Comparison of ENCODE assay signal across 23 cellular contexts in the genomic region with DNA sequence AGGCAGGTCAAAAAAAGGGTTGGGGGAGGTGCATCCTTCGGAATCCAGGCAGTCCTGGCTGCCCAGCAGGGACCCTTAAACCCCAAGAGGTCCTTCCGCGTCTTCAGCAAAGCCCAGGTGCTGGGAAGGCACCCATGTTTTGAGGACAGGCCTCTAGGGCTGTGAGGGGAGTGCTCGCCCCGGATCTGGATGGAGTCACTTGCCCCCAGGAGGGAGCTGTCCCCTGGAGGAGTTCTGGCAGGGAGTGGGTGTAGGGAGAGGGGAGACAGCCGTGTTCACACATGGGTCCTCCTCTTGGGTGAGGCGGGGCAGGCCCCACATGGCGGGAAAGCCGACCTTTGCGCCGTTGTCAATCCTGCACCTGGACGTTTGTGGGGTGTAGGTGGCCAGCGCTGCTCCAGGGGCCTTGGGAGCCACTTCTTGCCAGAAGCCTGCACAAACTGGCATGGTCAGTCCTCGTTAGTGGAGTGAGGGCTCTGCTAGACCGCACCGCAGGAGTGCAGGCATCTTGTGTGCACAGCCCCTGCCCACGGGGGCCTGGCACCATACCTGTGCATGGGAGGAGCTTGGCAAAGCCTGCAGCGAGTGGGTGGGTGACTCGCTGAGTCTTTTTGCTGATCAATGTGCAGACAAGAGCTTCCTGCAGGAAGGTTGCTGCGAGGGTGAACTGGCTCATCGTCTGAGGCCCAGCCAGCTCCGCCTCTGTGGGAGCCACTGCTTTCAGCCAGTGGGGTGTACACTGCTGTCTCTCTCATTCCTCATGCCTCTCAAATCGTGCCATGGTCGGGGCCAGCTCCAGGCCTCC. TPM values are rescaled to one million over a fixed set of nuclear protein-coding genes. Genes with fewer than 3 reads are reported as not detected.
A peak's percentile ranks its signal among the peaks of the same experiment; 100 is the strongest.
DNase-seq lines count a peak whose midpoint lies in the region; ATAC-seq and TF ChIP-seq lines count a peak whose summit lies in the region.
"Had no signal": no experiment of that assay in that cellular context is flagged by ENCODE, and none has a peak within 500 bp of the region (broad histone marks: within the 10 kb centered on the region; RNA-seq: fewer than 3 reads in every experiment).

No MANE protein-coding gene starts in this region.

- POLR2A ChIA-PET in RWPE1 (lab: Yijun Ruan, JAX; ENCODE audit: low non-redundant PET), result no interaction called here

- H3K4me3 Mint-ChIP-seq in activated T-cell treated with anti-CD3 and anti-CD28 coated beads, Interleukin-2, amount 50 U/mL, for 24 hours, result no peak overlapping the region
- H3K4me3 Mint-ChIP-seq in endodermal cell, result no peak overlapping the region
- no peak overlapping the region for H3K4me3 Mint-ChIP-seq in stimulated activated effector memory CD8-positive, alpha-beta T cell treated with anti-CD3 and anti-CD28 coated beads, Interleukin-12 subunit alpha, Interleukin-12 subunit beta, amount 100 ng/mL, for 72 hours
- H3K4me3 Mint-ChIP-seq: activated CD8-positive, alpha-beta memory T cell treated with anti-CD3 and anti-CD28 coated beads, Interleukin-2, amount 10 ng/mL, durations not matched to agents 7 days and 5 days; activated naive CD8-positive, alpha-beta T cell treated with anti-CD3 and anti-CD28 coated beads, Interleukin-2, amount 50 U/mL, for 24 hours had no signal

- H3K9ac ChIP-seq in endodermal cell (ENCODE audit: extremely low read depth, low read length, poor library complexity, severe bottlenecking), result no peak overlapping the region

- WGBS in endodermal cell (ENCODE audit: insufficient coverage in 1 of 2, insufficient read length in 1 of 2), 2 experiments, result 94 to 96% methylated on average over 17 to 24 of the region's 24 CpGs

- no peaks in the 10 kb centered on the region for H3K9me3 ChIP-seq in endodermal cell (ENCODE audit: control insufficient read depth, low read length)
- H3K9me3 ChIP-seq: A549, stomach, upper lobe of left lung had no signal

- H3K27ac ChIP-seq in RWPE1 (peak overlapping the region; percentile 21), endodermal cell (ENCODE audit: low read depth, low read length) (no peak overlapping the region)
- H3K27ac ChIP-seq: A549, brain microvascular endothelial cell, coronary artery, stomach, upper lobe of left lung had no signal

- H3K27ac Mint-ChIP-seq in activated T-cell treated with anti-CD3 and anti-CD28 coated beads, Interleukin-2, amount 50 U/mL, for 24 hours, result peak overlapping the region; percentile 47
- no peak overlapping the region for H3K27ac Mint-ChIP-seq in endodermal cell
- peak overlapping the region; percentile 43 for H3K27ac Mint-ChIP-seq in stimulated activated effector memory CD8-positive, alpha-beta T cell treated with anti-CD3 and anti-CD28 coated beads, Interleukin-12 subunit alpha, Interleukin-12 subunit beta, amount 100 ng/mL, for 72 hours
- H3K27ac Mint-ChIP-seq: activated CD8-positive, alpha-beta memory T cell treated with anti-CD3 and anti-CD28 coated beads, Interleukin-2, amount 10 ng/mL, durations not matched to agents 7 days and 5 days; activated naive CD8-positive, alpha-beta T cell treated with anti-CD3 and anti-CD28 coated beads, Interleukin-2, amount 50 U/mL, for 24 hours had no signal

- H3K4me1 Mint-ChIP-seq in activated T-cell treated with anti-CD3 and anti-CD28 coated beads, Interleukin-2, amount 50 U/mL, for 24 hours (ENCODE audit: low read depth), result peaks cover 8% of the 10 kb centered on the region
- no peaks in the 10 kb centered on the region for H3K4me1 Mint-ChIP-seq in endodermal cell
- peaks cover 7% of the 10 kb centered on the region for H3K4me1 Mint-ChIP-seq in stimulated activated effector memory CD8-positive, alpha-beta T cell treated with anti-CD3 and anti-CD28 coated beads, Interleukin-12 subunit alpha, Interleukin-12 subunit beta, amount 100 ng/mL, for 72 hours
- H3K4me1 Mint-ChIP-seq: activated CD8-positive, alpha-beta memory T cell treated with anti-CD3 and anti-CD28 coated beads, Interleukin-2, amount 10 ng/mL, durations not matched to agents 7 days and 5 days had no signal

- no peak overlapping the region for H3K4me3 ChIP-seq in endodermal cell (ENCODE audit: low read length)
- H3K4me3 ChIP-seq: A549, coronary artery, stomach, upper lobe of left lung had no signal

- CTCF ChIA-PET in RWPE1 (lab: Yijun Ruan, JAX), result no interaction called here

- no peaks in the 10 kb centered on the region for H3K27me3 ChIP-seq in endodermal cell (ENCODE audit: control insufficient read depth, insufficient read depth, low read length, poor library complexity, severe bottlenecking)
- H3K27me3 ChIP-seq: brain microvascular endothelial cell, stomach, upper lobe of left lung had no signal

- DNase-seq in activated T-cell treated with anti-CD3 and anti-CD28 coated beads, Interleukin-2, amount 50 U/mL, for 24 hours, result no peak
- DNase-seq in activated T-cell treated with anti-CD3 and anti-CD28 coated beads, Interleukin-2, amount 50 U/mL, for 1 hour, result no peak
- no peak for DNase-seq in RWPE1 (ENCODE audit: low spot score)
- peak; percentile 32 for DNase-seq in endodermal cell
- no peak for DNase-seq in stimulated activated effector memory CD8-positive, alpha-beta T cell treated with anti-CD3 and anti-CD28 coated beads, Interleukin-12 subunit alpha, Interleukin-12 subunit beta, amount 100 ng/mL, for 72 hours (ENCODE audit: low spot score in 2 of 2)
- no peak for DNase-seq in NCI-H510A (lab: John Stamatoyannopoulos, UW)
- no peak for DNase-seq in amniotic stem cell (lab: John Stamatoyannopoulos, UW)
- DNase-seq: activated CD4-positive, CD25-positive, alpha-beta regulatory T cell treated with anti-CD3 and anti-CD28 coated beads, Interleukin-2, amount 50 U/mL, for 72 hours; activated CD8-positive, alpha-beta memory T cell treated with anti-CD3 and anti-CD28 coated beads, Interleukin-2, amount 10 ng/mL, durations not matched to agents 7 days and 5 days; activated effector memory CD4-positive, alpha-beta T cell treated with anti-CD3 and anti-CD28 coated beads, Interleukin-2, amount 50 U/mL, for 16 hours; activated naive CD8-positive, alpha-beta T cell treated with anti-CD3 and anti-CD28 coated beads, Interleukin-2, amount 50 U/mL, for 24 hours; brain microvascular endothelial cell; IMR-90; mesendoderm; NCI-H524; stomach; T1000; upper lobe of left lung had no signal

- TF ChIP-seq CTCF in RWPE1 (conservative IDR thresholded peaks at IDR 0.05; ENCODE audit: low read depth), result no peak
- no peak for TF ChIP-seq CTCF in endodermal cell (conservative IDR thresholded peaks at IDR 0.05)

- H3K9me3 Mint-ChIP-seq in activated T-cell treated with anti-CD3 and anti-CD28 coated beads, Interleukin-2, amount 50 U/mL, for 24 hours, result no peaks in the 10 kb centered on the region
- peaks cover 17% of the 10 kb centered on the region for H3K9me3 Mint-ChIP-seq in endodermal cell
- H3K9me3 Mint-ChIP-seq in stimulated activated effector memory CD8-positive, alpha-beta T cell treated with anti-CD3 and anti-CD28 coated beads, Interleukin-12 subunit alpha, Interleukin-12 subunit beta, amount 100 ng/mL, for 72 hours, result no peaks in the 10 kb centered on the region
- H3K9me3 Mint-ChIP-seq: activated naive CD8-positive, alpha-beta T cell treated with anti-CD3 and anti-CD28 coated beads, Interleukin-2, amount 50 U/mL, for 24 hours had no signal

- H3K27me3 Mint-ChIP-seq in activated T-cell treated with anti-CD3 and anti-CD28 coated beads, Interleukin-2, amount 50 U/mL, for 24 hours, result no peaks in the 10 kb centered on the region
- no peaks in the 10 kb centered on the region for H3K27me3 Mint-ChIP-seq in endodermal cell (ENCODE audit: insufficient read depth)
- H3K27me3 Mint-ChIP-seq: activated CD8-positive, alpha-beta memory T cell treated with anti-CD3 and anti-CD28 coated beads, Interleukin-2, amount 10 ng/mL, durations not matched to agents 7 days and 5 days; activated naive CD8-positive, alpha-beta T cell treated with anti-CD3 and anti-CD28 coated beads, Interleukin-2, amount 50 U/mL, for 24 hours had no signal

- H3K36me3 Mint-ChIP-seq in activated T-cell treated with anti-CD3 and anti-CD28 coated beads, Interleukin-2, amount 50 U/mL, for 24 hours (ENCODE audit: low read depth), result peaks cover 70% of the 10 kb centered on the region
- peaks cover 46% of the 10 kb centered on the region for H3K36me3 Mint-ChIP-seq in endodermal cell (ENCODE audit: low read depth)
- peaks cover 63% of the 10 kb centered on the region for H3K36me3 Mint-ChIP-seq in stimulated activated effector memory CD8-positive, alpha-beta T cell treated with anti-CD3 and anti-CD28 coated beads, Interleukin-12 subunit alpha, Interleukin-12 subunit beta, amount 100 ng/mL, for 72 hours

- no peak for ATAC-seq in stimulated activated effector memory CD8-positive, alpha-beta T cell treated with anti-CD3 and anti-CD28 coated beads, Interleukin-12 subunit alpha, Interleukin-12 subunit beta, amount 100 ng/mL, for 72 hours
- no peak for ATAC-seq in HG03571 (IDR thresholded peaks at IDR 0.05; ENCODE audit: unreplicated experiment)
- ATAC-seq: activated naive CD8-positive, alpha-beta T cell treated with anti-CD3 and anti-CD28 coated beads, Interleukin-2, amount 50 U/mL, for 24 hours; left lobe of liver had no signal

- peaks cover 16% of the 10 kb centered on the region for H3K36me3 ChIP-seq in endodermal cell (ENCODE audit: control insufficient read depth, insufficient read depth, low read length)

- no peaks in the 10 kb centered on the region for H3K4me1 ChIP-seq in endodermal cell (ENCODE audit: control insufficient read depth, insufficient read depth, low read length)
- H3K4me1 ChIP-seq: A549, stomach, upper lobe of left lung had no signal

RNA-seq across cellular contexts. Expression of a gene that starts 16.0 kb away (rescaled TPM):
- 10 to 100 TPM; 39.9 to 41.2 TPM for total RNA-seq in endodermal cell
- polyA plus RNA-seq in endodermal cell (2013, experiment 1 of 2), result 39.4 TPM
- polyA plus RNA-seq in endodermal cell (2013, experiment 2 of 2), result 35.8 TPM

RNA-seq across cellular contexts. Expression of a gene that starts 39.7 kb away (rescaled TPM):
- 10 to 100 TPM; 30.3 to 61.4 TPM for total RNA-seq in endodermal cell
- polyA plus RNA-seq in endodermal cell (2013, experiment 1 of 2), result 17.6 TPM
- 20.9 TPM for polyA plus RNA-seq in endodermal cell (2013, experiment 2 of 2)

RNA-seq across cellular contexts. Expression of a gene that starts 49.2 kb away (rescaled TPM):
- under 1 TPM; 0.46 to 0.84 TPM for total RNA-seq in endodermal cell
- polyA plus RNA-seq in endodermal cell (2013, experiment 1 of 2), result 0.53 TPM
- polyA plus RNA-seq in endodermal cell (2013, experiment 2 of 2), result 0.41 TPM
- total RNA-seq: H1, stomach had no signal

RNA-seq across cellular contexts. Expression of a gene that starts 51.9 kb away (rescaled TPM):
- 10 to 100 TPM; 16.4 to 19.9 TPM for total RNA-seq in endodermal cell
- 11.6 TPM for polyA plus RNA-seq in endodermal cell (2013, experiment 1 of 2)
- 11.3 TPM for polyA plus RNA-seq in endodermal cell (2013, experiment 2 of 2)

RNA-seq across cellular contexts. Expression of a gene that starts 53.8 kb away (rescaled TPM):
- total RNA-seq in endodermal cell, result 10 to 100 TPM; 13.4 to 23.4 TPM
- 27.1 TPM for polyA plus RNA-seq in endodermal cell (2013, experiment 1 of 2)
- 27.2 TPM for polyA plus RNA-seq in endodermal cell (2013, experiment 2 of 2)
